1 cellular context compared by ENCODE assay signal in the genomic region with DNA sequence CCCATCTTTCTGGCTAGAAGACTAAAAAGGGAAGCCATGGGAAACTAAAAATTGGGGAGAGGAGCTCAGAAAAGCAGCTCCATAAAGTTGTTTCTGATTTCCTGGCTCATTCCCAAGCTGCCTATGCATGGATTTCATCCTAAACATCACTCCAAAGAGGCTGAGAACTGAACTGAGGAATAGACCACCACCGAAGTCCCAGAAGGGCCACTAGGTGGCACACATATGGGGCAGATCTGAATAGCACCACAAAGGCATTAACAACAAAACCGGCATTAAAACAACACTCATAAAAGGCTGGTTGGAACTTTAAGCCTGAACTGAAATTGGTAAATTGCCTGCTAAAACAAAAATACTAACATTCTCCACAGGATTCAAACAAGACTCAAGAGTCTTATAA.
TF ChIP-seq lines count a peak whose summit lies in the region.

No MANE protein-coding gene starts in this region.

TF ChIP-seq in HCT116, 20 proteins besides CTCF, POLR2A, EP300 and RAD21 (continued from another document):
- TF ChIP-seq, protein P1, sequence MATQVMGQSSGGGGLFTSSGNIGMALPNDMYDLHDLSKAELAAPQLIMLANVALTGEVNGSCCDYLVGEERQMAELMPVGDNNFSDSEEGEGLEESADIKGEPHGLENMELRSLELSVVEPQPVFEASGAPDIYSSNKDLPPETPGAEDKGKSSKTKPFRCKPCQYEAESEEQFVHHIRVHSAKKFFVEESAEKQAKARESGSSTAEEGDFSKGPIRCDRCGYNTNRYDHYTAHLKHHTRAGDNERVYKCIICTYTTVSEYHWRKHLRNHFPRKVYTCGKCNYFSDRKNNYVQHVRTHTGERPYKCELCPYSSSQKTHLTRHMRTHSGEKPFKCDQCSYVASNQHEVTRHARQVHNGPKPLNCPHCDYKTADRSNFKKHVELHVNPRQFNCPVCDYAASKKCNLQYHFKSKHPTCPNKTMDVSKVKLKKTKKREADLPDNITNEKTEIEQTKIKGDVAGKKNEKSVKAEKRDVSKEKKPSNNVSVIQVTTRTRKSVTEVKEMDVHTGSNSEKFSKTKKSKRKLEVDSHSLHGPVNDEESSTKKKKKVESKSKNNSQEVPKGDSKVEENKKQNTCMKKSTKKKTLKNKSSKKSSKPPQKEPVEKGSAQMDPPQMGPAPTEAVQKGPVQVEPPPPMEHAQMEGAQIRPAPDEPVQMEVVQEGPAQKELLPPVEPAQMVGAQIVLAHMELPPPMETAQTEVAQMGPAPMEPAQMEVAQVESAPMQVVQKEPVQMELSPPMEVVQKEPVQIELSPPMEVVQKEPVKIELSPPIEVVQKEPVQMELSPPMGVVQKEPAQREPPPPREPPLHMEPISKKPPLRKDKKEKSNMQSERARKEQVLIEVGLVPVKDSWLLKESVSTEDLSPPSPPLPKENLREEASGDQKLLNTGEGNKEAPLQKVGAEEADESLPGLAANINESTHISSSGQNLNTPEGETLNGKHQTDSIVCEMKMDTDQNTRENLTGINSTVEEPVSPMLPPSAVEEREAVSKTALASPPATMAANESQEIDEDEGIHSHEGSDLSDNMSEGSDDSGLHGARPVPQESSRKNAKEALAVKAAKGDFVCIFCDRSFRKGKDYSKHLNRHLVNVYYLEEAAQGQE (IDR thresholded peaks at IDR 0.05; ENCODE audit: low read depth): no peak
- TF ChIP-seq TCF7L2 (IDR thresholded peaks at IDR 0.05; ENCODE audit: borderline replicate concordance, extremely low read depth, insufficient read depth, insufficient read length): no peak
- TF ChIP-seq FOSL1 (IDR thresholded peaks at IDR 0.05; ENCODE audit: low read depth): no peak
- TF ChIP-seq, protein P2, sequence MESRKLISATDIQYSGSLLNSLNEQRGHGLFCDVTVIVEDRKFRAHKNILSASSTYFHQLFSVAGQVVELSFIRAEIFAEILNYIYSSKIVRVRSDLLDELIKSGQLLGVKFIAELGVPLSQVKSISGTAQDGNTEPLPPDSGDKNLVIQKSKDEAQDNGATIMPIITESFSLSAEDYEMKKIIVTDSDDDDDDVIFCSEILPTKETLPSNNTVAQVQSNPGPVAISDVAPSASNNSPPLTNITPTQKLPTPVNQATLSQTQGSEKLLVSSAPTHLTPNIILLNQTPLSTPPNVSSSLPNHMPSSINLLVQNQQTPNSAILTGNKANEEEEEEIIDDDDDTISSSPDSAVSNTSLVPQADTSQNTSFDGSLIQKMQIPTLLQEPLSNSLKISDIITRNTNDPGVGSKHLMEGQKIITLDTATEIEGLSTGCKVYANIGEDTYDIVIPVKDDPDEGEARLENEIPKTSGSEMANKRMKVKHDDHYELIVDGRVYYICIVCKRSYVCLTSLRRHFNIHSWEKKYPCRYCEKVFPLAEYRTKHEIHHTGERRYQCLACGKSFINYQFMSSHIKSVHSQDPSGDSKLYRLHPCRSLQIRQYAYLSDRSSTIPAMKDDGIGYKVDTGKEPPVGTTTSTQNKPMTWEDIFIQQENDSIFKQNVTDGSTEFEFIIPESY (IDR thresholded peaks at IDR 0.05; ENCODE audit: extremely low read depth, insufficient replicate concordance, low read length): no peak
- no peak for TF ChIP-seq YY1 (IDR thresholded peaks at IDR 0.05; ENCODE audit: extremely low read depth, insufficient replicate concordance, low read depth, low read length)
- no peak for TF ChIP-seq EZH2 (IDR thresholded peaks at IDR 0.05)
- no peak for TF ChIP-seq CEBPB (IDR thresholded peaks at IDR 0.05; ENCODE audit: low read depth)
- no peak for TF ChIP-seq SP1 (IDR thresholded peaks at IDR 0.05; ENCODE audit: low read depth)
